In the genomic region with DNA sequence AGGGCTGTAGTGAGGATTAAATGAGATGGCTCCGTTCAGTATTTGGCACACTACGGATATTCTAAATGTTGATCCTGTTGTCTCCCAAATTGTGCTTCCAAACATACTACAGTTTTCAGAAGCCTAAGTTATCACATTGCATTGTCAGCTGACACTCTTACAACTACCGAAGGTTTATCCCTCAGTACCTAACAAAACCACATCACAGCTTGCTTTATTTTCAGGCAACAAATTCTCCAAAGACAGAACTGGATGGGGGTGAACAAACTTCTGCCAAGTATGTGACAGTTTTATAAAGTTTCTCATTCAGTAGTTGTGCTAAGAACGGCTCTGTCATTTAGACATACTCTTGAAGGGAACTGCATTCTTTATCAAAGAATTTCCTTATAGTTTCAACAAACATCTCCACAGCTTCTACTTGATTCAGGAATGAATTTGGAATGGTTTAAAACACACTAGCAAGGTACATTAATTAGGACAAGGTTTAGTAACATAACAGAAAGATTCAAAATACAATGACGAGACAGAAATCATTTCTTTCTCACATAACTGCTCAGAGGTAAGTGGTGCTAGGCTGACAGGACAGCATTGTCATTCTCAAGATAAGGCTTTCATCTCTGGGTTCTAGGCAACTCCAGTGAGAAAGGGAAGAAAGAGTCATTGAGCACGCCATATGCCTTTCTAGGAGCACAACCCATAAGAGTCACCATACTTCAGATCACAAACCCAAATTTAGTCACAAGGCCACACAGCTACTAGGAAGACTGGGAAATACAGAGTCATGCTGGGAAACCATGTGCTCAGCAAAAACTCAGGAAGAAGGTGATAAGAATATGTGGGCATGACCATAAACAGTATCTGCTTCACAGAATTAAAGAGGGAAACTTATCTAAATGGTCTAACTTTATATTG, we compare ENCODE assay signal across 17 cellular contexts.
A peak's percentile ranks its signal among the peaks of the same experiment; 100 is the strongest.
DNase-seq lines count a peak whose midpoint lies in the region; TF ChIP-seq lines count a peak whose summit lies in the region.
"Had no signal": no experiment of that assay in that cellular context is flagged by ENCODE, and none has a peak within 500 bp of the region (broad histone marks: within the 10 kb centered on the region; RNA-seq: fewer than 3 reads in every experiment).

No MANE protein-coding gene starts in this region.

- dilution Hi-C loops in mammary epithelial cell (cut with HindIII; ENCODE audit: low sequenced_read_pairs): no loop called here

- no peaks in the 10 kb centered on the region for H3K27me3 Mint-ChIP-seq in activated naive CD4-positive, alpha-beta T cell treated with anti-CD3 and anti-CD28 coated beads, Interleukin-2, amount 50 U/mL, for 24 hours

- no peak overlapping the region for H3K4me3 Mint-ChIP-seq in activated naive CD4-positive, alpha-beta T cell treated with anti-CD3 and anti-CD28 coated beads, Interleukin-2, amount 50 U/mL, for 24 hours

- intact Hi-C loops in esophagus muscularis mucosa (cut with DNase I) (no loop called here), sigmoid colon (cut with DNase I) (no loop called here), mammary epithelial cell (cut with micrococcal nuclease) (no loop called here)

- in situ Hi-C loops in mammary epithelial cell (cut with MboI; ENCODE audit: low sequenced_read_pairs in 2 of 2): no loop called here

- TF ChIP-seq POLR2A in esophagus muscularis mucosa (IDR thresholded peaks at IDR 0.05; ENCODE audit: low read depth): no peak
- no peak for TF ChIP-seq POLR2A in sigmoid colon (IDR thresholded peaks at IDR 0.05)

- peaks cover 13 to 37% (median 37%) of the 10 kb centered on the region in 4 donors for H3K4me1 ChIP-seq in esophagus muscularis mucosa
- H3K4me1 ChIP-seq in sigmoid colon: peaks cover 0 to 14% (median 11%) of the 10 kb centered on the region in 4 donors
- H3K4me1 ChIP-seq in mammary epithelial cell (ENCODE audit: insufficient read depth, low read length): peaks cover 13% of the 10 kb centered on the region

- no peak for DNase-seq in activated naive CD4-positive, alpha-beta T cell treated with Interleukin-2 at 50 U/mL for 16 hours
- DNase-seq in M059J (ENCODE audit: low read depth) (peak; percentile 42), esophagus muscularis mucosa (ENCODE audit: extremely low spot score) (no peak), sigmoid colon (no peak), NCI-H146 (lab: John Stamatoyannopoulos, UW) (no peak), mammary epithelial cell (no peak)
- no peak for DNase-seq in effector CD8-positive, alpha-beta T cell (lab: John Stamatoyannopoulos, UW)
- DNase-seq: anterior cingulate cortex, cortex of kidney, heart left ventricle, kidney, NCI-H1930, NCI-H510A, PC-9, upper lobe of right lung had no signal

- 38% methylated on average over 6 of the region's 6 CpGs for WGBS in esophagus muscularis mucosa
- WGBS in sigmoid colon, 2 donors: 77 to 85% methylated on average over 6 of the region's 6 CpGs
- WGBS in mammary epithelial cell (ENCODE audit: low coverage, missing lambda C conversion rate): 81% methylated on average over 6 of the region's 6 CpGs

- H3K4me1 Mint-ChIP-seq in activated naive CD4-positive, alpha-beta T cell treated with anti-CD3 and anti-CD28 coated beads, Interleukin-2, amount 50 U/mL, for 24 hours: peaks cover 28% of the 10 kb centered on the region

- no peak overlapping the region for H3K4me3 ChIP-seq in esophagus muscularis mucosa
- H3K4me3 ChIP-seq in sigmoid colon: no peak overlapping the region
- no peak overlapping the region for H3K4me3 ChIP-seq in mammary epithelial cell (replicated peaks in 1 of 3; ENCODE audit: insufficient read depth in 1 of 3, low read depth in 2 of 3, low read length in 3 of 3)
- H3K4me3 ChIP-seq: heart left ventricle, PC-9, upper lobe of right lung had no signal

- peak overlapping the region; percentile 66 for H3K27ac Mint-ChIP-seq in activated naive CD4-positive, alpha-beta T cell treated with anti-CD3 and anti-CD28 coated beads, Interleukin-2, amount 50 U/mL, for 24 hours

- H3K27me3 ChIP-seq in esophagus muscularis mucosa: no peaks in the 10 kb centered on the region
- H3K27me3 ChIP-seq in sigmoid colon: no peaks in the 10 kb centered on the region
- no peaks in the 10 kb centered on the region for H3K27me3 ChIP-seq in mammary epithelial cell (ENCODE audit: insufficient read depth, low read length)
- H3K27me3 ChIP-seq: heart left ventricle, upper lobe of right lung had no signal

- CTCF ChIA-PET in mammary epithelial cell (lab: Charles Lee; ENCODE audit: low non-redundant PET): no interaction called here

- no peaks in the 10 kb centered on the region for H3K36me3 Mint-ChIP-seq in activated naive CD4-positive, alpha-beta T cell treated with anti-CD3 and anti-CD28 coated beads, Interleukin-2, amount 50 U/mL, for 24 hours

- H3K9me3 Mint-ChIP-seq in activated naive CD4-positive, alpha-beta T cell treated with anti-CD3 and anti-CD28 coated beads, Interleukin-2, amount 50 U/mL, for 24 hours: peaks cover 6% of the 10 kb centered on the region

- no peaks in the 10 kb centered on the region for H4K20me1 ChIP-seq in mammary epithelial cell (ENCODE audit: insufficient read depth, low read length)

- H3K36me3 ChIP-seq in esophagus muscularis mucosa: no peaks in the 10 kb centered on the region
- no peaks in the 10 kb centered on the region for H3K36me3 ChIP-seq in sigmoid colon
- no peaks in the 10 kb centered on the region for H3K36me3 ChIP-seq in mammary epithelial cell (ENCODE audit: insufficient read depth, low read length)
- H3K36me3 ChIP-seq: heart left ventricle, upper lobe of right lung had no signal

- H3K27ac ChIP-seq in esophagus muscularis mucosa (replicated peaks in 1 of 4) (peak overlapping the region; percentile 53 to 62 (median 56)), sigmoid colon (peak overlapping the region in 3 of 4 donors; percentile 33 to 41 (median 35)), mammary epithelial cell (ENCODE audit: insufficient read depth, low read depth, low read length) (no peak overlapping the region)
- H3K27ac ChIP-seq: HL-60, PC-9, upper lobe of right lung had no signal

- no peak for TF ChIP-seq EP300 in esophagus muscularis mucosa (IDR thresholded peaks at IDR 0.05)
- no peak for TF ChIP-seq EP300 in sigmoid colon (IDR thresholded peaks at IDR 0.05)

- no peak overlapping the region for H2AFZ ChIP-seq in mammary epithelial cell (ENCODE audit: low read depth, low read length)
- H2AFZ ChIP-seq: PC-9 had no signal

- no peaks in the 10 kb centered on the region for H3K79me2 ChIP-seq in mammary epithelial cell (ENCODE audit: insufficient read depth, low read length)

- no TSS peak for BruUV-seq in mammary epithelial cell (replicated peaks; lab: Mats Ljungman, UMichigan)

- H3K4me2 ChIP-seq in mammary epithelial cell (ENCODE audit: insufficient read depth, low read depth, low read length): no peak overlapping the region
- H3K4me2 ChIP-seq: PC-9 had no signal

- TF ChIP-seq CTCF in esophagus muscularis mucosa (IDR thresholded peaks at IDR 0.05): no peak
- no peak for TF ChIP-seq CTCF in sigmoid colon (IDR thresholded peaks at IDR 0.05)
- TF ChIP-seq CTCF in mammary epithelial cell (conservative IDR thresholded peaks at IDR 0.05 in 1 of 2, IDR thresholded peaks at IDR 0.05 in 1 of 2; ENCODE audit: extremely low read depth in 1 of 2, insufficient read depth in 1 of 2, low read depth in 1 of 2, low read length in 2 of 2): no peak

- no peak overlapping the region for H3K9ac ChIP-seq in mammary epithelial cell (ENCODE audit: insufficient read depth, low read length)

- H3K9me3 ChIP-seq in esophagus muscularis mucosa: no peaks in the 10 kb centered on the region
- H3K9me3 ChIP-seq in sigmoid colon: no peaks in the 10 kb centered on the region
- no peaks in the 10 kb centered on the region for H3K9me3 ChIP-seq in mammary epithelial cell (replicated peaks; ENCODE audit: insufficient read depth, low read length)
- H3K9me3 ChIP-seq: heart left ventricle, upper lobe of right lung had no signal
